In genomic region chr4:107825072-107825789, GRCh38 we compare ENCODE assay signal across 8 cellular contexts. TPM values are rescaled to one million over a fixed set of nuclear protein-coding genes. Genes with fewer than 3 reads are reported as not detected.
DNase-seq lines count a peak whose midpoint lies in the region; ATAC-seq and TF ChIP-seq lines count a peak whose summit lies in the region.

No MANE protein-coding gene starts in this region.

- peak; percentile 71 for ATAC-seq in Right ventricle myocardium superior (ENCODE audit: poor library complexity)

- H3K36me3 Mint-ChIP-seq in H9 (ENCODE audit: insufficient read depth in 1 of 3, low read depth in 3 of 3), result peaks cover 0 to 5% (median 4%) of the 10 kb centered on the region in 3 experiments; a peak in 4 of 7 replicates
- H3K36me3 Mint-ChIP-seq in activated naive CD8-positive, alpha-beta T cell, result no peaks in the 10 kb centered on the region

- H2BK12ac ChIP-seq in H9 (ENCODE audit: insufficient read length, low read depth, low read length), result no peak overlapping the region

- intact Hi-C loops in Right ventricle myocardium superior (cut with DNase I), result no loop called here

- no peak overlapping the region for H2BK15ac ChIP-seq in H9 (ENCODE audit: low read depth, low read length)

- no peak overlapping the region for H3K9ac ChIP-seq in H9 (ENCODE audit: extremely low read depth, insufficient read length, low read length)

- no peak overlapping the region for H3K4ac ChIP-seq in H9 (ENCODE audit: low read depth, low read length)

- peaks cover 0 to 8% of the 10 kb centered on the region in 2 experiments; a peak in 3 of 5 replicates for H3K9me3 Mint-ChIP-seq in H9
- no peaks in the 10 kb centered on the region for H3K9me3 Mint-ChIP-seq in activated naive CD8-positive, alpha-beta T cell (ENCODE audit: low read depth)

- H3K14ac ChIP-seq in H9 (ENCODE audit: insufficient read depth, low read length), result no peak overlapping the region

- no peaks in the 10 kb centered on the region for H3K9me3 ChIP-seq in H9 (ENCODE audit: control insufficient read depth, low read depth, low read length)

- peaks cover 12% of the 10 kb centered on the region for H3K23me2 ChIP-seq in H9 (ENCODE audit: insufficient read length, low read depth, low read length, poor library complexity, severe bottlenecking)

- H4K5ac ChIP-seq in H9 (ENCODE audit: insufficient read length, low read depth, low read length), result no peak overlapping the region

- H4K8ac ChIP-seq in H9 (replicated peaks; ENCODE audit: insufficient read length, low read depth, low read length), result no peak overlapping the region

- no peaks in the 10 kb centered on the region for H3K79me2 ChIP-seq in H9 (ENCODE audit: insufficient read depth, low read length)

- peaks cover 32 to 35% of the 10 kb centered on the region in 2 experiments for H3K4me1 Mint-ChIP-seq in H9
- peaks cover 11% of the 10 kb centered on the region for H3K4me1 Mint-ChIP-seq in activated naive CD8-positive, alpha-beta T cell (ENCODE audit: low read depth)

- H2BK5ac ChIP-seq in H9 (ENCODE audit: insufficient read length, low read length), result no peak overlapping the region

- WGBS in H9 (ENCODE audit: extremely low coverage, insufficient read length, low lambda C conversion rate), result no CpG with 5 or more reads among the region's 39 CpGs

- no peaks in the 10 kb centered on the region for H3K79me1 ChIP-seq in H9 (ENCODE audit: insufficient read depth, low read depth, low read length, poor library complexity, severe bottlenecking)

- H3K18ac ChIP-seq in H9 (ENCODE audit: insufficient read length, low read depth, low read length), result no peak overlapping the region

- no peak overlapping the region for H2AFZ ChIP-seq in H9 (ENCODE audit: low read length)

- no peak overlapping the region for H2AK5ac ChIP-seq in H9 (ENCODE audit: insufficient read length, low read length)

- H3K4me3 Mint-ChIP-seq in H9, result peak overlapping the region; percentile 83 to 90
- peak overlapping the region; percentile 77 for H3K4me3 Mint-ChIP-seq in activated naive CD8-positive, alpha-beta T cell

- peaks cover 58% of the 10 kb centered on the region for H3K27me3 ChIP-seq in H9 (ENCODE audit: insufficient read depth, low read length)

- no peak overlapping the region for H3K56ac ChIP-seq in H9 (ENCODE audit: insufficient read length, low read depth, low read length)

- H3T11ph ChIP-seq in H9 (ENCODE audit: low read length), result no peak overlapping the region

- H3K27ac Mint-ChIP-seq in H9, result no peak overlapping the region
- no peak overlapping the region for H3K27ac Mint-ChIP-seq in activated naive CD8-positive, alpha-beta T cell

- peak; percentile 3 for DNase-seq in NCI-H2196 (lab: John Stamatoyannopoulos, UW; ENCODE audit: unreplicated experiment)
- no peak for DNase-seq in NCI-H2196 treated with DMSO at 0.1 percent for 48 hours (lab: John Stamatoyannopoulos, UW; ENCODE audit: unreplicated experiment)
- DNase-seq in H9, result peak; percentile 48
- DNase-seq in LHCN-M2 (ENCODE audit: low read depth), result peak; percentile 57
- DNase-seq in Right ventricle myocardium superior, result no peak
- peak; percentile 44 for DNase-seq in occipital lobe (lab: John Stamatoyannopoulos, UW)
- DNase-seq in NCI-H526 treated with DMSO at 0.1 percent for 48 hours (lab: John Stamatoyannopoulos, UW), result no peak

- no peak overlapping the region for H2BK120ac ChIP-seq in H9 (ENCODE audit: low read depth, low read length, poor library complexity, severe bottlenecking)

- no peak overlapping the region for H4K91ac ChIP-seq in H9 (ENCODE audit: insufficient read length, low read depth, low read length)

- no peaks in the 10 kb centered on the region for H4K20me1 ChIP-seq in H9 (ENCODE audit: control insufficient read depth, insufficient read depth, insufficient read length)

- TF ChIP-seq CTCF in H9 (conservative IDR thresholded peaks at IDR 0.05), result no peak

- no peaks in the 10 kb centered on the region for H3K4me1 ChIP-seq in H9 (ENCODE audit: insufficient read depth, low read length)

- peaks cover 97% of the 10 kb centered on the region for H3K27me3 Mint-ChIP-seq in H9 (ENCODE audit: low read depth)
- peaks cover 33% of the 10 kb centered on the region for H3K27me3 Mint-ChIP-seq in activated naive CD8-positive, alpha-beta T cell

- H3K4me2 ChIP-seq in H9 (ENCODE audit: insufficient read depth, insufficient read length, low read length), result peak overlapping the region; percentile 65

- no peak overlapping the region for H3K23ac ChIP-seq in H9 (ENCODE audit: insufficient read length, low read depth, low read length)

- no peak overlapping the region for H3K27ac ChIP-seq in H9 (ENCODE audit: insufficient read length, low read depth, low read length)

- H2BK20ac ChIP-seq in H9 (ENCODE audit: low read depth, low read length, poor library complexity, severe bottlenecking), result no peak overlapping the region

RNA-seq across cellular contexts. Expression of gene SGMS2, which starts 0.5 kb away (rescaled TPM):
- total RNA-seq in H9 (2021) (9.7 TPM in 2 replicates), LHCN-M2 (2014; rRNA removed) (80.2 and 98.9 TPM in 2 replicates), Right ventricle myocardium superior (18.5 TPM), occipital lobe (0.94 TPM)
- polyA plus RNA-seq in LHCN-M2 (2012), result 9.1 TPM

Comparison
In these comparisons a context has a peak if more than half of its experiments do, and no peak if none do; other contexts are left out.
1. DNase-seq: peak in NCI-H2196 (single experiment), H9 (single experiment), LHCN-M2 (single experiment) and occipital lobe (single experiment); none in NCI-H2196 treated with DMSO at 0.1 percent for 48 hours (single experiment), Right ventricle myocardium superior (single experiment) and NCI-H526 treated with DMSO at 0.1 percent for 48 hours (single experiment).